2 cellular contexts compared by ENCODE assay signal in the genomic region with DNA sequence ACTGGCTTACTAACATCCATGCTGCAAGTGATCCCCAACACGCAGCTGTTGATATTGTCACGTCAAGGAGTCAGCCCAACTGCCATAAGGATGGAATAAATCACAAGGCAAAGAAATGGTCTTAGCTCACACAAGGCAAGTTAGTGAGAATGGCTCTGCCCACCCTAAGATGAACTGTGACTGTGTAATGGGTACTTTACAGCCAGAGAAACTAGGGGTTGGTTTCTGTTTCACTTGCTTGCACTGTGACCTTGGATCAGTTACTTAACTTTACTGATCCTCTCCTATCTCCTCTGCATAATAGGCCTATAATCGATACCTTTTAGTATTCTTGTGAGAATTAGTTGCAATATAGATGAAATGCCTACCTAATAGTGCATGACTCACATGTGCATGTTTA.
A peak's percentile ranks its signal among the peaks of the same experiment; 100 is the strongest.
TF ChIP-seq lines count a peak whose summit lies in the region.

No MANE protein-coding gene starts in this region.

TF ChIP-seq in GM12878, 131 proteins besides CTCF, POLR2A, EP300 and RAD21:
- TF ChIP-seq IKZF1 (conservative IDR thresholded peaks at IDR 0.05) (no peak), ZNF24 (IDR thresholded peaks at IDR 0.05) (0 out of 2 replicates have a peak, but pooled peaks have one; percentile 41)

TF ChIP-seq in GM23338, 12 proteins besides CTCF, POLR2A, EP300 and RAD21:
- TF ChIP-seq ZNF114 (CRISPR knock-in tag; IDR thresholded peaks at IDR 0.05) (no peak), EZH2phosphoT487 (IDR thresholded peaks at IDR 0.05; ENCODE audit: unreplicated experiment) (no peak), ZNF331 (CRISPR knock-in tag; IDR thresholded peaks at IDR 0.05; ENCODE audit: low read depth) (no peak), CREB1 (CRISPR knock-in tag; IDR thresholded peaks at IDR 0.05; ENCODE audit: low read depth) (no peak), JUNB (IDR thresholded peaks at IDR 0.05; ENCODE audit: unreplicated experiment) (no peak), NANOG (IDR thresholded peaks at IDR 0.05; ENCODE audit: borderline replicate concordance) (no peak), POLR2AphosphoS5 (IDR thresholded peaks at IDR 0.05; ENCODE audit: low read depth) (no peak), STAT1 (IDR thresholded peaks at IDR 0.05; ENCODE audit: unreplicated experiment) (no peak), EZH2 (IDR thresholded peaks at IDR 0.05; ENCODE audit: low read depth, unreplicated experiment) (no peak)
- TF ChIP-seq, protein P1, sequence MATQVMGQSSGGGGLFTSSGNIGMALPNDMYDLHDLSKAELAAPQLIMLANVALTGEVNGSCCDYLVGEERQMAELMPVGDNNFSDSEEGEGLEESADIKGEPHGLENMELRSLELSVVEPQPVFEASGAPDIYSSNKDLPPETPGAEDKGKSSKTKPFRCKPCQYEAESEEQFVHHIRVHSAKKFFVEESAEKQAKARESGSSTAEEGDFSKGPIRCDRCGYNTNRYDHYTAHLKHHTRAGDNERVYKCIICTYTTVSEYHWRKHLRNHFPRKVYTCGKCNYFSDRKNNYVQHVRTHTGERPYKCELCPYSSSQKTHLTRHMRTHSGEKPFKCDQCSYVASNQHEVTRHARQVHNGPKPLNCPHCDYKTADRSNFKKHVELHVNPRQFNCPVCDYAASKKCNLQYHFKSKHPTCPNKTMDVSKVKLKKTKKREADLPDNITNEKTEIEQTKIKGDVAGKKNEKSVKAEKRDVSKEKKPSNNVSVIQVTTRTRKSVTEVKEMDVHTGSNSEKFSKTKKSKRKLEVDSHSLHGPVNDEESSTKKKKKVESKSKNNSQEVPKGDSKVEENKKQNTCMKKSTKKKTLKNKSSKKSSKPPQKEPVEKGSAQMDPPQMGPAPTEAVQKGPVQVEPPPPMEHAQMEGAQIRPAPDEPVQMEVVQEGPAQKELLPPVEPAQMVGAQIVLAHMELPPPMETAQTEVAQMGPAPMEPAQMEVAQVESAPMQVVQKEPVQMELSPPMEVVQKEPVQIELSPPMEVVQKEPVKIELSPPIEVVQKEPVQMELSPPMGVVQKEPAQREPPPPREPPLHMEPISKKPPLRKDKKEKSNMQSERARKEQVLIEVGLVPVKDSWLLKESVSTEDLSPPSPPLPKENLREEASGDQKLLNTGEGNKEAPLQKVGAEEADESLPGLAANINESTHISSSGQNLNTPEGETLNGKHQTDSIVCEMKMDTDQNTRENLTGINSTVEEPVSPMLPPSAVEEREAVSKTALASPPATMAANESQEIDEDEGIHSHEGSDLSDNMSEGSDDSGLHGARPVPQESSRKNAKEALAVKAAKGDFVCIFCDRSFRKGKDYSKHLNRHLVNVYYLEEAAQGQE (IDR thresholded peaks at IDR 0.05; ENCODE audit: unreplicated experiment): no peak
- TF ChIP-seq, protein P2, sequence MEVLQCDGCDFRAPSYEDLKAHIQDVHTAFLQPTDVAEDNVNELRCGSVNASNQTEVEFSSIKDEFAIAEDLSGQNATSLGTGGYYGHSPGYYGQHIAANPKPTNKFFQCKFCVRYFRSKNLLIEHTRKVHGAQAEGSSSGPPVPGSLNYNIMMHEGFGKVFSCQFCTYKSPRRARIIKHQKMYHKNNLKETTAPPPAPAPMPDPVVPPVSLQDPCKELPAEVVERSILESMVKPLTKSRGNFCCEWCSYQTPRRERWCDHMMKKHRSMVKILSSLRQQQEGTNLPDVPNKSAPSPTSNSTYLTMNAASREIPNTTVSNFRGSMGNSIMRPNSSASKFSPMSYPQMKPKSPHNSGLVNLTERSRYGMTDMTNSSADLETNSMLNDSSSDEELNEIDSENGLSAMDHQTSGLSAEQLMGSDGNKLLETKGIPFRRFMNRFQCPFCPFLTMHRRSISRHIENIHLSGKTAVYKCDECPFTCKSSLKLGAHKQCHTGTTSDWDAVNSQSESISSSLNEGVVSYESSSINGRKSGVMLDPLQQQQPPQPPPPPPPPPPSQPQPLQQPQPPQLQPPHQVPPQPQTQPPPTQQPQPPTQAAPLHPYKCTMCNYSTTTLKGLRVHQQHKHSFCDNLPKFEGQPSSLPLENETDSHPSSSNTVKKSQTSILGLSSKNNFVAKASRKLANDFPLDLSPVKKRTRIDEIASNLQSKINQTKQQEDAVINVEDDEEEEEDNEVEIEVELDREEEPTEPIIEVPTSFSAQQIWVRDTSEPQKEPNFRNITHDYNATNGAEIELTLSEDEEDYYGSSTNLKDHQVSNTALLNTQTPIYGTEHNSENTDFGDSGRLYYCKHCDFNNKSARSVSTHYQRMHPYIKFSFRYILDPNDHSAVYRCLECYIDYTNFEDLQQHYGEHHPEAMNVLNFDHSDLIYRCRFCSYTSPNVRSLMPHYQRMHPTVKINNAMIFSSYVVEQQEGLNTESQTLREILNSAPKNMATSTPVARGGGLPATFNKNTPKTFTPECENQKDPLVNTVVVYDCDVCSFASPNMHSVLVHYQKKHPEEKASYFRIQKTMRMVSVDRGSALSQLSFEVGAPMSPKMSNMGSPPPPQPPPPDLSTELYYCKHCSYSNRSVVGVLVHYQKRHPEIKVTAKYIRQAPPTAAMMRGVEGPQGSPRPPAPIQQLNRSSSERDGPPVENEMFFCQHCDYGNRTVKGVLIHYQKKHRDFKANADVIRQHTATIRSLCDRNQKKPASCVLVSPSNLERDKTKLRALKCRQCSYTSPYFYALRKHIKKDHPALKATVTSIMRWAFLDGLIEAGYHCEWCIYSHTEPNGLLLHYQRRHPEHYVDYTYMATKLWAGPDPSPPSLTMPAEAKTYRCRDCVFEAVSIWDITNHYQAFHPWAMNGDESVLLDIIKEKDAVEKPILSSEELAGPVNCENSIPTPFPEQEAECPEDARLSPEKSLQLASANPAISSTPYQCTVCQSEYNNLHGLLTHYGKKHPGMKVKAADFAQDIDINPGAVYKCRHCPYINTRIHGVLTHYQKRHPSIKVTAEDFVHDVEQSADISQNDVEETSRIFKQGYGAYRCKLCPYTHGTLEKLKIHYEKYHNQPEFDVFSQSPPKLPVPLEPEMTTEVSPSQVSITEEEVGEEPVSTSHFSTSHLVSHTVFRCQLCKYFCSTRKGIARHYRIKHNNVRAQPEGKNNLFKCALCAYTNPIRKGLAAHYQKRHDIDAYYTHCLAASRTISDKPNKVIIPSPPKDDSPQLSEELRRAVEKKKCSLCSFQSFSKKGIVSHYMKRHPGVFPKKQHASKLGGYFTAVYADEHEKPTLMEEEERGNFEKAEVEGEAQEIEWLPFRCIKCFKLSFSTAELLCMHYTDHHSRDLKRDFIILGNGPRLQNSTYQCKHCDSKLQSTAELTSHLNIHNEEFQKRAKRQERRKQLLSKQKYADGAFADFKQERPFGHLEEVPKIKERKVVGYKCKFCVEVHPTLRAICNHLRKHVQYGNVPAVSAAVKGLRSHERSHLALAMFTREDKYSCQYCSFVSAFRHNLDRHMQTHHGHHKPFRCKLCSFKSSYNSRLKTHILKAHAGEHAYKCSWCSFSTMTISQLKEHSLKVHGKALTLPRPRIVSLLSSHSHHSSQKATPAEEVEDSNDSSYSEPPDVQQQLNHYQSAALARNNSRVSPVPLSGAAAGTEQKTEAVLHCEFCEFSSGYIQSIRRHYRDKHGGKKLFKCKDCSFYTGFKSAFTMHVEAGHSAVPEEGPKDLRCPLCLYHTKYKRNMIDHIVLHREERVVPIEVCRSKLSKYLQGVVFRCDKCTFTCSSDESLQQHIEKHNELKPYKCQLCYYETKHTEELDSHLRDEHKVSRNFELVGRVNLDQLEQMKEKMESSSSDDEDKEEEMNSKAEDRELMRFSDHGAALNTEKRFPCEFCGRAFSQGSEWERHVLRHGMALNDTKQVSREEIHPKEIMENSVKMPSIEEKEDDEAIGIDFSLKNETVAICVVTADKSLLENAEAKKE (CRISPR knock-in tag; IDR thresholded peaks at IDR 0.05): no peak
- TF ChIP-seq, protein P3, sequence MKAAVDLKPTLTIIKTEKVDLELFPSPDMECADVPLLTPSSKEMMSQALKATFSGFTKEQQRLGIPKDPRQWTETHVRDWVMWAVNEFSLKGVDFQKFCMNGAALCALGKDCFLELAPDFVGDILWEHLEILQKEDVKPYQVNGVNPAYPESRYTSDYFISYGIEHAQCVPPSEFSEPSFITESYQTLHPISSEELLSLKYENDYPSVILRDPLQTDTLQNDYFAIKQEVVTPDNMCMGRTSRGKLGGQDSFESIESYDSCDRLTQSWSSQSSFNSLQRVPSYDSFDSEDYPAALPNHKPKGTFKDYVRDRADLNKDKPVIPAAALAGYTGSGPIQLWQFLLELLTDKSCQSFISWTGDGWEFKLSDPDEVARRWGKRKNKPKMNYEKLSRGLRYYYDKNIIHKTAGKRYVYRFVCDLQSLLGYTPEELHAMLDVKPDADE (IDR thresholded peaks at IDR 0.05): no peak
TF ChIP-seq in GM23338: peak in this region for 0.
